14 cellular contexts compared by ENCODE assay signal in the genomic region with DNA sequence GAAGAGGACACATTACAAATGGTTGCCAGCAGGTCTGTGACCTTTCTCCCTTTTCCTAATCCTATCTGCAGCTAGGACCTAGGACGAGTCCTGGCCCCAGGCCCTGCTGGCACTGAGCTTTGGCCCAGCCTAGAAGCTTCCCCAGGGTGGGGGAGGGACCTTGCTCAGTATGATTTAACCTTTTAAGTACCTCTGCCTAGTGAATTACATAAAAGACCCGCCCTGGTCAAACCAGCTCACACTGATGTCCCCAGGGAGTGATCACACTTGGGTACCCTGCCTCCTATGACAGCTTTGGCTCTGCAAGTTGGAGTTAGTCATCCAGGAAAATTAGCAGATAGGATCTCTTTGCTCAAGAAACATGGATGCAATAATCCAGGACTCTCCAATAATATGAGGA. TPM values are rescaled to one million over a fixed set of nuclear protein-coding genes. Genes with fewer than 3 reads are reported as not detected.
DNase-seq lines count a peak whose midpoint lies in the region; ATAC-seq and TF ChIP-seq lines count a peak whose summit lies in the region.
"Had no signal": no experiment of that assay in that cellular context is flagged by ENCODE, and none has a peak within 500 bp of the region (broad histone marks: within the 10 kb centered on the region; RNA-seq: fewer than 3 reads in every experiment).

No MANE protein-coding gene starts in this region.

- TF ChIP-seq CTCF in right atrium auricular region (IDR thresholded peaks at IDR 0.05) (no peak), stomach (IDR thresholded peaks at IDR 0.05) (no peak)

- TF ChIP-seq POLR2A in stomach (IDR thresholded peaks at IDR 0.05): no peak

- H3K27ac ChIP-seq in cingulate gyrus (ENCODE audit: low read depth, low read length) (peak overlapping the region; percentile 32), right atrium auricular region (peak overlapping the region in 1 of 2 donors; percentile 60), stomach (peak overlapping the region in 3 of 5 donors; percentile 50 to 76 (median 63))

- peak; percentile 48 for DNase-seq in NCI-H2171 (lab: John Stamatoyannopoulos, UW)
- DNase-seq in right atrium auricular region (ENCODE audit: low spot score): peak; percentile 72
- DNase-seq in stomach: no peak
- no peak for DNase-seq in SKM-1 treated with dmso at 0.1 percent for 144 hours (lab: John Stamatoyannopoulos, UW; ENCODE audit: unreplicated experiment)
- no peak for DNase-seq in activated naive CD4-positive, alpha-beta T cell (lab: John Stamatoyannopoulos, UW)
- DNase-seq: activated naive CD4-positive, alpha-beta T cell treated with Interleukin-2 at 50 U/mL for 16 hours; CD4-positive, CD25-positive, alpha-beta regulatory T cell; NCI-H2029; SIG-M5; stimulated activated CD4-positive, alpha-beta T cell treated with anti-CD3 and anti-CD28 coated beads, Interleukin-2, amount 100 ng/mL, for 24 hours had no signal

- TF ChIP-seq EP300 in stomach (IDR thresholded peaks at IDR 0.05): no peak

- H3K9me3 ChIP-seq in right atrium auricular region (no peaks in the 10 kb centered on the region), stomach (no peaks in the 10 kb centered on the region)
- H3K9me3 ChIP-seq: prostate gland had no signal

- H3K4me1 ChIP-seq in right atrium auricular region: peaks cover 0 to 26% of the 10 kb centered on the region in 2 donors
- peaks cover 39 to 64% (median 54%) of the 10 kb centered on the region in 4 donors for H3K4me1 ChIP-seq in stomach

- WGBS in stomach, 5 donors: 33 to 56% (median 43%) methylated on average over 2 of the region's 2 CpGs

- ATAC-seq in HG03354 (IDR thresholded peaks at IDR 0.05; ENCODE audit: poor library complexity, severe bottlenecking, unreplicated experiment): no peak
- ATAC-seq in HG03432 (IDR thresholded peaks at IDR 0.05; ENCODE audit: unreplicated experiment): no peak

- H3K27me3 ChIP-seq in right atrium auricular region (no peaks in the 10 kb centered on the region), stomach (no peaks in the 10 kb centered on the region)

- intact Hi-C loops in stomach (cut with DNase I; ENCODE audit: low total_unique reads): no loop called here

- H3K36me3 ChIP-seq in right atrium auricular region: peaks cover 57% of the 10 kb centered on the region
- H3K36me3 ChIP-seq in stomach: peaks cover 41 to 100% (median 93%) of the 10 kb centered on the region in 4 donors
- H3K36me3 ChIP-seq: prostate gland had no signal

- no peak overlapping the region for H3K4me3 ChIP-seq in right atrium auricular region
- H3K4me3 ChIP-seq in stomach: no peak overlapping the region
- H3K4me3 ChIP-seq: prostate gland had no signal

RNA-seq across cellular contexts. Expression of gene ASCC2, which starts 21.9 kb away (rescaled TPM):
- total RNA-seq in right atrium auricular region: 10 to 100 TPM; 24.3 to 37.5 TPM
- 100 to 1,000 TPM in 1 of 5 donors, 10 to 100 TPM in 4; 39.7 to 129 (median 80.5) TPM for total RNA-seq in stomach
- polyA plus RNA-seq in stomach: 10 to 100 TPM; 53.5 to 75.3 (median 59.3) TPM

RNA-seq across cellular contexts. Expression of gene UQCR10, which starts 49.0 kb away (rescaled TPM):
- total RNA-seq in right atrium auricular region (100 to 1,000 TPM; 125 to 137 TPM), stomach (100 to 1,000 TPM in 1 of 5 donors, 10 to 100 TPM in 3, 1 to 10 TPM in 1; 2.0 to 136 (median 49.6) TPM)
- polyA plus RNA-seq in stomach: 100 to 1,000 TPM; 248 to 307 (median 293) TPM

RNA-seq across cellular contexts. Expression of gene ZMAT5, which starts 49.3 kb away (rescaled TPM):
- total RNA-seq in right atrium auricular region (10 to 100 TPM; 17.0 to 22.9 TPM), stomach (10 to 100 TPM in 2 of 5 donors, 1 to 10 TPM in 2, under 1 TPM in 1; 0.58 to 19.0 (median 5.3) TPM)
- polyA plus RNA-seq in stomach: 10 to 100 TPM; 30.3 to 37.9 (median 37.7) TPM

Comparison
In these comparisons a context has a peak if more than half of its experiments do, and no peak if none do; other contexts are left out.
1. DNase-seq: peak in NCI-H2171 (single experiment) and right atrium auricular region (single experiment); none in stomach (single experiment), SKM-1 treated with dmso at 0.1 percent for 144 hours (single experiment) and activated naive CD4-positive, alpha-beta T cell (0 of 4).